16 cellular contexts compared by ENCODE assay signal in the genomic region with DNA sequence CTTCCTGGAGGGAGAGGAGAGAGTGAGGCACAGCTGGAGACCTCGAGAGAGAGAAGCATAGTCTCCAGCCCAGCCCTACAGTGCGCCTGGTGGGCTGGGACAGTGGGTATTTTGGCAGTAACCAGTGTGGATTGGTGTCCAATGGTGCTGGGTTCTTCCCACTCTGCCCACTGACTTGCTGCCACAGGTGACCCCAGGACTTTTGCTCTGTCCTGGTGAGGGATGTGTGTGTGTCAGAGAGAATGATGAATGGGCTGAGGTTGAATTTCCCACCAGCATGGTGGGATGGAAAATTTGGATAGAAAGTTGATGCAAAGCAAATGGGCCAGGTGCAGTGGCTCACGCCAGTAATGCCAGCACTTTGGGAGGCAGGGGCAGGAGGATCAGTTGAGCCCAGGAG. TPM values are rescaled to one million over a fixed set of nuclear protein-coding genes. Genes with fewer than 3 reads are reported as not detected.
DNase-seq lines count a peak whose midpoint lies in the region; ATAC-seq and TF ChIP-seq lines count a peak whose summit lies in the region.
"Had no signal": no experiment of that assay in that cellular context is flagged by ENCODE, and none has a peak within 500 bp of the region (broad histone marks: within the 10 kb centered on the region; RNA-seq: fewer than 3 reads in every experiment).

No MANE protein-coding gene starts in this region.

- H3K9ac ChIP-seq in BLaER1 (no peak overlapping the region), neural progenitor cell (no peak overlapping the region)
- H3K9ac ChIP-seq: GM23248 had no signal

- ATAC-seq in GM23338 (0 out of 3 replicates have a peak, but pooled peaks have one; percentile 15), GM19328 (IDR thresholded peaks at IDR 0.05; ENCODE audit: unreplicated experiment) (no peak), HG02885 (IDR thresholded peaks at IDR 0.05; ENCODE audit: poor library complexity, unreplicated experiment) (no peak), GM21576 (IDR thresholded peaks at IDR 0.05; ENCODE audit: unreplicated experiment) (no peak), GM21515 (IDR thresholded peaks at IDR 0.05; ENCODE audit: unreplicated experiment) (no peak)

- DNase-seq in GM23338 (ENCODE audit: low spot score) (no peak), islet precursor cell (peak; percentile 9), neural progenitor cell (ENCODE audit: low spot score) (no peak)
- DNase-seq: ACHN; C1 segment of cervical spinal cord; Calu3; CD4-positive, alpha-beta T cell; DMS 273 treated with DMSO at 0.1 percent for 48 hours; EL; GM23248; H7 had no signal

- H3K4me3 Mint-ChIP-seq in GM23338 = no peak overlapping the region
- no peak overlapping the region for H3K4me3 Mint-ChIP-seq in neural progenitor cell
- H3K4me3 Mint-ChIP-seq: CD4-positive, alpha-beta T cell had no signal

- H3K36me3 Mint-ChIP-seq in GM23338 (ENCODE audit: low read depth) (no peaks in the 10 kb centered on the region), neural progenitor cell (no peaks in the 10 kb centered on the region)

- H3K4me2 ChIP-seq in BLaER1 (peak overlapping the region; percentile 11), GM23338 (no peak overlapping the region), neural progenitor cell (no peak overlapping the region)

- H3K4me3 ChIP-seq in BLaER1 (no peak overlapping the region), GM23338 (no peak overlapping the region), neural progenitor cell (no peak overlapping the region)
- H3K4me3 ChIP-seq: GM23248 had no signal

- H3K27me3 ChIP-seq in BLaER1 = no peaks in the 10 kb centered on the region
- no peaks in the 10 kb centered on the region for H3K27me3 ChIP-seq in GM23338 (ENCODE audit: insufficient read depth)
- H3K27me3 ChIP-seq in neural progenitor cell = no peaks in the 10 kb centered on the region

- no peak overlapping the region for H2AFZ ChIP-seq in GM23338
- no peak overlapping the region for H2AFZ ChIP-seq in neural progenitor cell (replicated peaks)
- H2AFZ ChIP-seq: GM23248 had no signal

- H3K9me3 ChIP-seq in BLaER1 = peaks cover 14% of the 10 kb centered on the region
- no peaks in the 10 kb centered on the region for H3K9me3 ChIP-seq in neural progenitor cell (ENCODE audit: low read depth)

- no peak for TF ChIP-seq CTCF in GM23338 (conservative IDR thresholded peaks at IDR 0.05; ENCODE audit: low read depth in 2 of 2)
- TF ChIP-seq CTCF in neural progenitor cell (IDR thresholded peaks at IDR 0.05) = no peak

- peaks cover 42% of the 10 kb centered on the region for H3K4me1 ChIP-seq in BLaER1
- H3K4me1 ChIP-seq in GM23338 (ENCODE audit: insufficient read depth) = no peaks in the 10 kb centered on the region
- peaks cover 5% of the 10 kb centered on the region for H3K4me1 ChIP-seq in neural progenitor cell

- H3K27ac ChIP-seq in BLaER1 (no peak overlapping the region), GM23338 (ENCODE audit: low read depth) (no peak overlapping the region), neural progenitor cell (no peak overlapping the region)
- H3K27ac ChIP-seq: GM23248 had no signal

- H3K9me3 Mint-ChIP-seq in GM23338 (peaks cover 10% of the 10 kb centered on the region; the same call in 2 of the 3 replicates), neural progenitor cell (no peaks in the 10 kb centered on the region)
- H3K9me3 Mint-ChIP-seq: CD4-positive, alpha-beta T cell had no signal

- H3K79me2 ChIP-seq in GM23338 (replicated peaks; ENCODE audit: insufficient read depth) (no peaks in the 10 kb centered on the region), neural progenitor cell (ENCODE audit: low read depth) (no peaks in the 10 kb centered on the region)

- no peaks in the 10 kb centered on the region for H3F3A ChIP-seq in GM23338 (replicated peaks; ENCODE audit: low read depth)
- peaks cover 4% of the 10 kb centered on the region for H3F3A ChIP-seq in neural progenitor cell (ENCODE audit: low read depth)

- peaks cover 4% of the 10 kb centered on the region for H3K4me1 Mint-ChIP-seq in GM23338
- peaks cover 4% of the 10 kb centered on the region for H3K4me1 Mint-ChIP-seq in neural progenitor cell

- H3K27me3 Mint-ChIP-seq in GM23338 (ENCODE audit: insufficient read depth, low read depth, poor library complexity) (peaks cover 18% of the 10 kb centered on the region), neural progenitor cell (ENCODE audit: insufficient read depth, low read depth) (peaks cover 10% of the 10 kb centered on the region)
- H3K27me3 Mint-ChIP-seq: CD4-positive, alpha-beta T cell had no signal

- H4K20me1 ChIP-seq in BLaER1 (no peaks in the 10 kb centered on the region), GM23338 (replicated peaks; ENCODE audit: insufficient read depth) (no peaks in the 10 kb centered on the region), neural progenitor cell (ENCODE audit: low read depth) (no peaks in the 10 kb centered on the region)

- H3K27ac Mint-ChIP-seq in GM23338 (no peak overlapping the region), neural progenitor cell (peak overlapping the region; percentile 53)
- H3K27ac Mint-ChIP-seq: CD4-positive, alpha-beta T cell had no signal

- no peaks in the 10 kb centered on the region; the same call in 1 of the 2 replicates for H3K9me2 ChIP-seq in GM23338 (ENCODE audit: insufficient read depth)

- H3K36me3 ChIP-seq in BLaER1 (no peaks in the 10 kb centered on the region), GM23338 (ENCODE audit: insufficient read depth) (no peaks in the 10 kb centered on the region), neural progenitor cell (no peaks in the 10 kb centered on the region)

TF ChIP-seq in GM23338, 12 proteins besides CTCF, POLR2A, EP300 and RAD21 (continues in another document):
- no peak for TF ChIP-seq ZNF462 (CRISPR knock-in tag; IDR thresholded peaks at IDR 0.05)
- TF ChIP-seq POLR2AphosphoS5 (IDR thresholded peaks at IDR 0.05; ENCODE audit: low read depth) = no peak

RNA-seq across cellular contexts. Expression of gene SERINC2, which starts 26.3 kb away (rescaled TPM):
- total RNA-seq in GM23338 (2014; rRNA removed; shearing (Covaris generic)) = 18.8 and 20.5 TPM in 2 replicates
- polyA plus RNA-seq in GM23338 (2016; fragmentation: Nextera tagmentation; extraction: Ambion mirVana) = 22.5 and 23.3 TPM in 2 replicates
- 9.6 and 30.1 TPM in 2 replicates for total RNA-seq in neural progenitor cell (ENCODE audit: low replicate concordance)
